Comparison of ENCODE assay signal across 9 cellular contexts in genomic region chr13:99926014-99926731, GRCh38. TPM values are rescaled to one million over a fixed set of nuclear protein-coding genes. Genes with fewer than 3 reads are reported as not detected.
DNase-seq lines count a peak whose midpoint lies in the region; ATAC-seq and TF ChIP-seq lines count a peak whose summit lies in the region.
"Had no signal": no experiment of that assay in that cellular context is flagged by ENCODE, and none has a peak within 500 bp of the region (broad histone marks: within the 10 kb centered on the region; RNA-seq: fewer than 3 reads in every experiment).

No MANE protein-coding gene starts in this region.

- peaks cover 27% of the 10 kb centered on the region for H3K27me3 Mint-ChIP-seq in type B pancreatic cell

- no peaks in the 10 kb centered on the region for H3K4me1 ChIP-seq in Peyer's patch

- ATAC-seq in GM18858 (IDR thresholded peaks at IDR 0.05; ENCODE audit: unreplicated experiment) (no peak), HG03097 (IDR thresholded peaks at IDR 0.05; ENCODE audit: low FRiP score, unreplicated experiment) (no peak)

- peak overlapping the region; percentile 39 for H3K4me3 Mint-ChIP-seq in type B pancreatic cell
- H3K4me3 Mint-ChIP-seq: naive B cell had no signal

- no peaks in the 10 kb centered on the region for H3K9me3 ChIP-seq in Peyer's patch

- TF ChIP-seq CTCF in Peyer's patch (IDR thresholded peaks at IDR 0.05) (no peak), type B pancreatic cell (conservative IDR thresholded peaks at IDR 0.05) (no peak)

- H3K27ac Mint-ChIP-seq in type B pancreatic cell = no peak overlapping the region
- H3K27ac Mint-ChIP-seq: naive B cell had no signal

- H3K36me3 Mint-ChIP-seq in type B pancreatic cell = no peaks in the 10 kb centered on the region

- DNase-seq in HT-29 (ENCODE audit: low spot score) (peak; percentile 26), Peyer's patch (peak in 2 of 3 donors; percentile 54 to 70), hepatic stellate cell (ENCODE audit: low spot score) (peak; percentile 21), type B pancreatic cell (ENCODE audit: extremely low spot score, unreplicated experiment) (no peak), GF-D8 (lab: John Stamatoyannopoulos, UW) (no peak)
- DNase-seq: naive B cell had no signal

- H3K27ac ChIP-seq in Peyer's patch = no peak overlapping the region
- H3K27ac ChIP-seq: epithelial cell of prostate had no signal

- no peaks in the 10 kb centered on the region for H3K9me3 Mint-ChIP-seq in type B pancreatic cell

- peak overlapping the region in 2 of 4 donors; percentile 31 to 38 for H3K4me3 ChIP-seq in Peyer's patch

- H3K36me3 ChIP-seq in Peyer's patch = no peaks in the 10 kb centered on the region

- H3K4me1 Mint-ChIP-seq in type B pancreatic cell (ENCODE audit: unreplicated experiment) = peaks cover 19% of the 10 kb centered on the region
- H3K4me1 Mint-ChIP-seq: naive B cell had no signal

- TF ChIP-seq POLR2A in Peyer's patch (IDR thresholded peaks at IDR 0.05) = no peak

- H3K27me3 ChIP-seq in Peyer's patch = no peaks in the 10 kb centered on the region

RNA-seq across cellular contexts. Expression of gene ZIC5, which starts 45.4 kb away (rescaled TPM):
- not detected in 2 replicates for total RNA-seq in HT-29 (2014; rRNA removed; shearing (Covaris generic))
- total RNA-seq in Peyer's patch (not detected), type B pancreatic cell (ENCODE audit: low replicate concordance) (0.05 and 15.1 TPM in 2 replicates)

RNA-seq across cellular contexts. Expression of gene ZIC2, which starts 55.4 kb away (rescaled TPM):
- total RNA-seq in HT-29 (2014; rRNA removed; shearing (Covaris generic)) = 0.16 and 0.23 TPM in 2 replicates
- total RNA-seq in Peyer's patch (not detected), type B pancreatic cell (ENCODE audit: low replicate concordance) (0.59 and 129 TPM in 2 replicates)

Comparison
In these comparisons a context has a peak if more than half of its experiments do, and no peak if none do; other contexts are left out.
1. DNase-seq: peak in HT-29 (single experiment), Peyer's patch (2 of 3) and hepatic stellate cell (single experiment); none in type B pancreatic cell (single experiment) and GF-D8 (single experiment).